ENCODE assay signal across 1 cellular context in genomic region chr10:22662693-22663330, GRCh38.
TF ChIP-seq lines count a peak whose summit lies in the region.

No MANE protein-coding gene starts in this region.

TF ChIP-seq in HEK293, 187 proteins besides CTCF, POLR2A, EP300 and RAD21 (continued from another document):
- TF ChIP-seq PRDM6 (tag by site-specific recombination; IDR thresholded peaks at IDR 0.05) (0 out of 2 replicates have a peak, but pooled peaks have one; percentile 7), ZNF48 (tag by site-specific recombination; IDR thresholded peaks at IDR 0.05) (no peak), KLF17 (tag by site-specific recombination; IDR thresholded peaks at IDR 0.05) (no peak), ZNF184 (tag by site-specific recombination; IDR thresholded peaks at IDR 0.05) (no peak), GLI4 (tag by site-specific recombination; IDR thresholded peaks at IDR 0.05) (no peak), ZNF423 (tag by site-specific recombination; IDR thresholded peaks at IDR 0.05) (no peak), IKZF3 (tag by site-specific recombination; IDR thresholded peaks at IDR 0.05) (no peak), ZNF223 (tag by site-specific recombination; IDR thresholded peaks at IDR 0.05) (no peak), TRIM28 (IDR thresholded peaks at IDR 0.05; ENCODE audit: borderline replicate concordance, low read length) (no peak), GLIS1 (tag by site-specific recombination; IDR thresholded peaks at IDR 0.05) (no peak), ZBTB44 (tag by site-specific recombination; IDR thresholded peaks at IDR 0.05) (peak; percentile 73)
TF ChIP-seq in HEK293: peak in this region for 2.
